21 cellular contexts compared by ENCODE assay signal in the genomic region with DNA sequence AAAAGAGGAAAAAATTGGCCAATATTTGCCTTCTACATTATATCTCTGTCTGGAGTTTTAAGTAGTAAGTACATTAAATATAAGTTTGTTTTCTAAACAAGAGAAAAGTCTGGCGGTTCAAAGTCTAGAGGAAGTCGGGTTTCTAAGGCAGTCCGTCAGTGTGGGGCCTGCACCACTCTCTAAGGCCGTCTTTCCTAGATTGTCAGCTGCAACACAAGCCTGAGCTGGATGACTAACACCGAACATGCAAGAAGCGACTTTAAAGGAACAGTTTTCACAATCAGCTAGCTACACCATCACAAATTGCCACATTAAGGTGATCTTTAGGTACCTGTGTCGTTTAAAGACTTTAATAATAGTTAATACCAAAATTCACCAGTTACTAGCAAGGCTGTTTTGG.
"Had no signal": no experiment of that assay in that cellular context is flagged by ENCODE, and none has a peak within 500 bp of the region (broad histone marks: within the 10 kb centered on the region; RNA-seq: fewer than 3 reads in every experiment).

No MANE protein-coding gene starts in this region.

- H3K27me3 Mint-ChIP-seq: activated CD4-positive, alpha-beta memory T cell treated with anti-CD3 and anti-CD28 coated beads, Interleukin-2, amount 10 ng/mL, durations not matched to agents 7 days and 5 days; activated naive CD4-positive, alpha-beta T cell treated with anti-CD3 and anti-CD28 coated beads, Interleukin-2, amount 10 ng/mL, durations not matched to agents 7 days and 5 days; brain; naive thymus-derived CD4-positive, alpha-beta T cell had no signal

- DNase-seq: activated CD4-positive, alpha-beta memory T cell treated with anti-CD3 and anti-CD28 coated beads, Interleukin-2, amount 10 ng/mL, durations not matched to agents 7 days and 5 days; activated CD4-positive, alpha-beta T cell treated with anti-CD3 and anti-CD28 coated beads for 48 hours; activated effector memory CD4-positive, alpha-beta T cell treated with anti-CD3 and anti-CD28 coated beads, Interleukin-2, amount 50 U/mL, for 16 hours; activated naive CD4-positive, alpha-beta T cell treated with anti-CD3 and anti-CD28 coated beads, Interleukin-2, amount 10 ng/mL, durations not matched to agents 7 days and 5 days; activated T-cell treated with anti-CD3 and anti-CD28 coated beads, Interleukin-2, amount 50 U/mL, for 72 hours; anterior cingulate cortex; caudate nucleus; dermis blood vessel endothelial cell; effector CD8-positive, alpha-beta T cell; foreskin keratinocyte; left ventricle myocardium superior; naive thymus-derived CD4-positive, alpha-beta T cell; sigmoid colon; stimulated activated CD4-positive, alpha-beta T cell treated with anti-CD3 and anti-CD28 coated beads, Interleukin-2, amount 100 ng/mL, for 48 hours; stimulated activated naive CD4-positive, alpha-beta T cell; T1000; testis; trophoblast cell had no signal

- H3K9me3 ChIP-seq: sigmoid colon, testis, vagina had no signal

- H3K27ac Mint-ChIP-seq: activated CD4-positive, alpha-beta memory T cell treated with anti-CD3 and anti-CD28 coated beads, Interleukin-2, amount 10 ng/mL, durations not matched to agents 7 days and 5 days; activated naive CD4-positive, alpha-beta T cell treated with anti-CD3 and anti-CD28 coated beads, Interleukin-2, amount 10 ng/mL, durations not matched to agents 7 days and 5 days; activated T-cell treated with anti-CD3 and anti-CD28 coated beads, Interleukin-2, amount 50 U/mL, for 72 hours; neural progenitor cell had no signal

- H3K27me3 ChIP-seq: foreskin keratinocyte, neural progenitor cell, sigmoid colon, testis, vagina had no signal

- ATAC-seq: activated T-cell treated with anti-CD3 and anti-CD28 coated beads, Interleukin-2, amount 50 U/mL, for 72 hours; foreskin keratinocyte; left ventricle myocardium superior; naive thymus-derived CD4-positive, alpha-beta T cell had no signal

- H3K4me3 ChIP-seq: neural progenitor cell, sigmoid colon, testis, vagina had no signal

- H3K27ac ChIP-seq: foreskin keratinocyte, neural progenitor cell, sigmoid colon, testis, vagina had no signal

- H3K4me3 Mint-ChIP-seq: activated CD4-positive, alpha-beta memory T cell treated with anti-CD3 and anti-CD28 coated beads, Interleukin-2, amount 10 ng/mL, durations not matched to agents 7 days and 5 days; activated naive CD4-positive, alpha-beta T cell treated with anti-CD3 and anti-CD28 coated beads, Interleukin-2, amount 10 ng/mL, durations not matched to agents 7 days and 5 days; activated T-cell treated with anti-CD3 and anti-CD28 coated beads, Interleukin-2, amount 50 U/mL, for 72 hours; brain; naive thymus-derived CD4-positive, alpha-beta T cell; neural progenitor cell had no signal

- H3K4me1 ChIP-seq: foreskin keratinocyte, neural progenitor cell, sigmoid colon, testis, vagina had no signal

- H3K9me3 Mint-ChIP-seq: activated CD4-positive, alpha-beta memory T cell treated with anti-CD3 and anti-CD28 coated beads, Interleukin-2, amount 10 ng/mL, durations not matched to agents 7 days and 5 days; activated naive CD4-positive, alpha-beta T cell treated with anti-CD3 and anti-CD28 coated beads, Interleukin-2, amount 10 ng/mL, durations not matched to agents 7 days and 5 days; activated T-cell treated with anti-CD3 and anti-CD28 coated beads, Interleukin-2, amount 50 U/mL, for 72 hours; naive thymus-derived CD4-positive, alpha-beta T cell; neural progenitor cell had no signal
